ENCODE assay signal across 21 cellular contexts in the genomic region with DNA sequence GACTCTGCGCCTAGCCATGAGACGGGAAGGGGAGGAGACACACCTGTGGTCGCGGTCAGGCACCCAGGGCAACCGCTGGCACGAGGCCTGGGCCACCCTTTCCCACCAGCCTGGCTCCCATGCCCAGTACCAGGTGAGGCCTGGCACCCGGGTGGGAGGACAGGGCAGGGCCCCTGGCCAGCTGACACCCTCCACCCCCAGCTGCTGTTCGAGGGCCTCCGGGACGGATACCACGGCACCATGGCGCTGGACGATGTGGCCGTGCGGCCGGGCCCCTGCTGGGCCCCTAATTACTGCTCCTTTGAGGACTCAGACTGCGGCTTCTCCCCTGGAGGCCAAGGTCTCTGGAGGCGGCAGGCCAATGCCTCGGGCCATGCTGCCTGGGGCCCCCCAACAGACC. TPM values are rescaled to one million over a fixed set of nuclear protein-coding genes. Genes with fewer than 3 reads are reported as not detected.
A peak's percentile ranks its signal among the peaks of the same experiment; 100 is the strongest.
DNase-seq lines count a peak whose midpoint lies in the region; ATAC-seq and TF ChIP-seq lines count a peak whose summit lies in the region.
"Had no signal": no experiment of that assay in that cellular context is flagged by ENCODE, and none has a peak within 500 bp of the region (broad histone marks: within the 10 kb centered on the region; RNA-seq: fewer than 3 reads in every experiment).

No MANE protein-coding gene starts in this region.

- intact Hi-C loops in left ventricle myocardium inferior (cut with micrococcal nuclease): no loop called here
- intact Hi-C loops in ovary (cut with DNase I): no loop called here
- intact Hi-C loops in Calu3 (cut with micrococcal nuclease; ENCODE audit: unreplicated experiment): no loop called here

- BruUV-seq in Calu3 (replicated peaks; lab: Mats Ljungman, UMichigan): no TSS peak

- TF ChIP-seq CTCF in left ventricle myocardium inferior (IDR thresholded peaks at IDR 0.05; ENCODE audit: borderline replicate concordance): no peak
- no peak for TF ChIP-seq CTCF in ovary (IDR thresholded peaks at IDR 0.05)
- TF ChIP-seq CTCF in Calu3 (IDR thresholded peaks at IDR 0.05; ENCODE audit: unreplicated experiment): no peak

- no peak overlapping the region for H3K27ac Mint-ChIP-seq in Calu3 (ENCODE audit: unreplicated experiment)
- H3K27ac Mint-ChIP-seq: activated T-helper 17 cell treated with anti-CD3 and anti-CD28 coated beads, Interleukin-2, amount 50 U/mL, for 72 hours; stimulated activated naive CD8-positive, alpha-beta T cell treated with anti-CD3 and anti-CD28 coated beads, Interleukin-15, amount 100 ng/mL, for 72 hours; T-helper 2 cell treated with Interferon-gamma antibody and Interleukin-4, amounts not matched to agents 5 μg/mL and 100 μg/mL, for 36 hours had no signal

- CTCF ChIA-PET in Calu3 (lab: Charles Lee): no interaction called here

- H3K27me3 ChIP-seq in H7 (ENCODE audit: control insufficient read depth, insufficient read depth, low read length) (no peaks in the 10 kb centered on the region), left ventricle myocardium inferior (ENCODE audit: low read depth) (no peaks in the 10 kb centered on the region), ovary (no peaks in the 10 kb centered on the region), MG63 (no peaks in the 10 kb centered on the region)
- H3K27me3 ChIP-seq: neutrophil, upper lobe of left lung had no signal

- DNase-seq in NCI-H146 (lab: John Stamatoyannopoulos, UW) (peak; percentile 34), NCI-H146 treated with DMSO at 0.1 percent for 48 hours (lab: John Stamatoyannopoulos, UW; ENCODE audit: unreplicated experiment) (no peak), H7 (peak; percentile 55), left ventricle myocardium inferior (peak; percentile 12), ovary (peak in 3 of 5 donors; percentile 21 to 39 (median 23)), Calu3 (no peak), MG63 (no peak)
- DNase-seq: activated CD4-positive, CD25-positive, alpha-beta regulatory T cell; amniotic stem cell; caudate nucleus; effector CD8-positive, alpha-beta T cell; GM23248; NCI-H1694; retina had no signal

- H3K36me3 ChIP-seq in H7 (replicated peaks; ENCODE audit: control insufficient read depth, insufficient read depth, low read length): peaks cover 1% of the 10 kb centered on the region
- peaks cover 18% of the 10 kb centered on the region for H3K36me3 ChIP-seq in left ventricle myocardium inferior
- no peaks in the 10 kb centered on the region for H3K36me3 ChIP-seq in ovary
- peaks cover 20% of the 10 kb centered on the region for H3K36me3 ChIP-seq in MG63

- TF ChIP-seq POLR2A in ovary (IDR thresholded peaks at IDR 0.05): no peak

- no peak for TF ChIP-seq EP300 in ovary (IDR thresholded peaks at IDR 0.05)

- no peak for ATAC-seq in HG02938 (IDR thresholded peaks at IDR 0.05; ENCODE audit: unreplicated experiment)
- ATAC-seq: activated T-helper 17 cell treated with anti-CD3 and anti-CD28 coated beads, Interleukin-2, amount 50 U/mL, for 72 hours had no signal

- no peak overlapping the region for H3K4me3 ChIP-seq in H7 (ENCODE audit: insufficient read depth, low read depth, low read length)
- H3K4me3 ChIP-seq in left ventricle myocardium inferior: no peak overlapping the region
- H3K4me3 ChIP-seq in ovary: no peak overlapping the region
- no peak overlapping the region for H3K4me3 ChIP-seq in MG63
- H3K4me3 ChIP-seq: GM23248, SK-N-MC, upper lobe of left lung had no signal

- no peaks in the 10 kb centered on the region for H3K9me3 Mint-ChIP-seq in Calu3 (ENCODE audit: low read depth, unreplicated experiment)
- H3K9me3 Mint-ChIP-seq: activated T-helper 17 cell treated with anti-CD3 and anti-CD28 coated beads, Interleukin-2, amount 50 U/mL, for 72 hours; stimulated activated naive CD8-positive, alpha-beta T cell treated with anti-CD3 and anti-CD28 coated beads, Interleukin-15, amount 100 ng/mL, for 72 hours; T-helper 2 cell treated with Interferon-gamma antibody and Interleukin-4, amounts not matched to agents 5 μg/mL and 100 μg/mL, for 36 hours had no signal

- H3K9me3 ChIP-seq in left ventricle myocardium inferior (replicated peaks) (no peaks in the 10 kb centered on the region), ovary (no peaks in the 10 kb centered on the region), MG63 (no peaks in the 10 kb centered on the region)
- H3K9me3 ChIP-seq: neutrophil, upper lobe of left lung had no signal

- H3K4me3 Mint-ChIP-seq in Calu3 (ENCODE audit: low read depth, unreplicated experiment): no peak overlapping the region
- H3K4me3 Mint-ChIP-seq: activated T-helper 17 cell treated with anti-CD3 and anti-CD28 coated beads, Interleukin-2, amount 50 U/mL, for 72 hours; stimulated activated naive CD8-positive, alpha-beta T cell treated with anti-CD3 and anti-CD28 coated beads, Interleukin-15, amount 100 ng/mL, for 72 hours; T-helper 2 cell treated with Interferon-gamma antibody and Interleukin-4, amounts not matched to agents 5 μg/mL and 100 μg/mL, for 36 hours had no signal

- H3K4me1 ChIP-seq in left ventricle myocardium inferior (peaks cover 27% of the 10 kb centered on the region), ovary (ENCODE audit: insufficient read depth) (peaks cover 3% of the 10 kb centered on the region)

- H3K27ac ChIP-seq in left ventricle myocardium inferior (replicated peaks) (no peak overlapping the region), ovary (no peak overlapping the region)
- H3K27ac ChIP-seq: GM23248, neutrophil, SK-N-MC, upper lobe of left lung had no signal

- H3K27me3 Mint-ChIP-seq in Calu3 (ENCODE audit: unreplicated experiment): no peaks in the 10 kb centered on the region
- H3K27me3 Mint-ChIP-seq: activated T-helper 17 cell treated with anti-CD3 and anti-CD28 coated beads, Interleukin-2, amount 50 U/mL, for 72 hours; stimulated activated naive CD8-positive, alpha-beta T cell treated with anti-CD3 and anti-CD28 coated beads, Interleukin-15, amount 100 ng/mL, for 72 hours had no signal

- 70 to 79% (median 71%) methylated on average over 14 to 19 of the region's 19 CpGs for WGBS in ovary, 3 donors

- no peaks in the 10 kb centered on the region for H3K4me1 Mint-ChIP-seq in Calu3 (ENCODE audit: low read depth, unreplicated experiment)
- H3K4me1 Mint-ChIP-seq: activated T-helper 17 cell treated with anti-CD3 and anti-CD28 coated beads, Interleukin-2, amount 50 U/mL, for 72 hours; stimulated activated naive CD8-positive, alpha-beta T cell treated with anti-CD3 and anti-CD28 coated beads, Interleukin-15, amount 100 ng/mL, for 72 hours had no signal

- peaks cover 19% of the 10 kb centered on the region for H3K36me3 Mint-ChIP-seq in Calu3 (ENCODE audit: insufficient read depth, unreplicated experiment)

RNA-seq across cellular contexts. Expression of gene MAMDC4, which starts 5.0 kb away (rescaled TPM):
- 1.2 and 3.0 TPM in 2 replicates for total RNA-seq in H7 (2014; rRNA removed; shearing (Covaris generic))
- 13.4 TPM for total RNA-seq in left ventricle myocardium inferior
- 10 to 100 TPM in 1 of 7 donors, 1 to 10 TPM in 6; 2.1 to 31.4 (median 2.5) TPM for total RNA-seq in ovary
- polyA plus RNA-seq in ovary: 1 to 10 TPM in 1 of 2 donors, under 1 TPM in 1; 0.15 to 2.6 TPM
- 3.1 and 3.6 TPM in 2 replicates for total RNA-seq in Calu3 (2022)
- total RNA-seq in MG63 (2014; rRNA removed; shearing (Covaris generic); ENCODE audit: low replicate concordance): 0.44 and 0.63 TPM in 2 replicates

RNA-seq across cellular contexts. Expression of gene PHPT1, which starts 8.0 kb away (rescaled TPM):
- total RNA-seq in H7 (2014; rRNA removed; shearing (Covaris generic)): 68.2 and 75.5 TPM in 2 replicates
- total RNA-seq in left ventricle myocardium inferior (349 TPM), ovary (100 to 1,000 TPM in 2 of 7 donors, 10 to 100 TPM in 5; 39.2 to 132 (median 86.9) TPM), Calu3 (2022) (44.1 and 48.7 TPM in 2 replicates)
- polyA plus RNA-seq in ovary: 10 to 100 TPM; 18.1 to 57.6 TPM
- total RNA-seq in MG63 (2014; rRNA removed; shearing (Covaris generic); ENCODE audit: low replicate concordance): 47.1 and 74.1 TPM in 2 replicates

RNA-seq across cellular contexts. Expression of gene EDF1, which starts 8.9 kb away (rescaled TPM):
- 213 and 240 TPM in 2 replicates for total RNA-seq in H7 (2014; rRNA removed; shearing (Covaris generic))
- total RNA-seq in left ventricle myocardium inferior (318 TPM), ovary (100 to 1,000 TPM; 306 to 391 (median 336) TPM), Calu3 (2022) (233 and 238 TPM in 2 replicates)
- polyA plus RNA-seq in ovary: 100 to 1,000 TPM; 154 to 444 TPM
- total RNA-seq in MG63 (2014; rRNA removed; shearing (Covaris generic); ENCODE audit: low replicate concordance): 402 and 494 TPM in 2 replicates

RNA-seq across cellular contexts. Expression of gene AJM1, which starts 14.9 kb away (rescaled TPM):
- 0.14 and 0.52 TPM in 2 replicates for total RNA-seq in H7 (2014; rRNA removed; shearing (Covaris generic))
- total RNA-seq in left ventricle myocardium inferior (7.7 TPM), ovary (1 to 10 TPM in 5 of 7 donors, under 1 TPM in 2; 0.48 to 2.4 (median 1.4) TPM), Calu3 (2022) (2.9 and 3.2 TPM in 2 replicates)
- polyA plus RNA-seq in ovary: under 1 TPM in 1 of 2 donors, not detected in 1; 0.93 TPM
- total RNA-seq in MG63 (2014; rRNA removed; shearing (Covaris generic); ENCODE audit: low replicate concordance): 0.82 TPM in 1 of 2 replicates, not detected in the other

RNA-seq across cellular contexts. Expression of gene TRAF2, which starts 29.1 kb away (rescaled TPM):
- total RNA-seq in H7 (2014; rRNA removed; shearing (Covaris generic)): 40.9 and 48.6 TPM in 2 replicates
- 10.0 TPM for total RNA-seq in left ventricle myocardium inferior
- 10 to 100 TPM in 4 of 7 donors, 1 to 10 TPM in 3; 5.6 to 11.9 (median 10.3) TPM for total RNA-seq in ovary
- 1 to 10 TPM in 1 of 2 donors, under 1 TPM in 1; 0.83 to 7.6 TPM for polyA plus RNA-seq in ovary
- 47.8 and 50.5 TPM in 2 replicates for total RNA-seq in Calu3 (2022)
- 27.6 and 46.5 TPM in 2 replicates for total RNA-seq in MG63 (2014; rRNA removed; shearing (Covaris generic); ENCODE audit: low replicate concordance)

Comparison
In these comparisons a context has a peak if more than half of its experiments do, and no peak if none do; other contexts are left out.
1. DNase-seq: peak in NCI-H146 (single experiment), H7 (single experiment), left ventricle myocardium inferior (single experiment) and ovary (3 of 5); none in NCI-H146 treated with DMSO at 0.1 percent for 48 hours (single experiment), Calu3 (single experiment) and MG63 (single experiment).